In the genomic region with DNA sequence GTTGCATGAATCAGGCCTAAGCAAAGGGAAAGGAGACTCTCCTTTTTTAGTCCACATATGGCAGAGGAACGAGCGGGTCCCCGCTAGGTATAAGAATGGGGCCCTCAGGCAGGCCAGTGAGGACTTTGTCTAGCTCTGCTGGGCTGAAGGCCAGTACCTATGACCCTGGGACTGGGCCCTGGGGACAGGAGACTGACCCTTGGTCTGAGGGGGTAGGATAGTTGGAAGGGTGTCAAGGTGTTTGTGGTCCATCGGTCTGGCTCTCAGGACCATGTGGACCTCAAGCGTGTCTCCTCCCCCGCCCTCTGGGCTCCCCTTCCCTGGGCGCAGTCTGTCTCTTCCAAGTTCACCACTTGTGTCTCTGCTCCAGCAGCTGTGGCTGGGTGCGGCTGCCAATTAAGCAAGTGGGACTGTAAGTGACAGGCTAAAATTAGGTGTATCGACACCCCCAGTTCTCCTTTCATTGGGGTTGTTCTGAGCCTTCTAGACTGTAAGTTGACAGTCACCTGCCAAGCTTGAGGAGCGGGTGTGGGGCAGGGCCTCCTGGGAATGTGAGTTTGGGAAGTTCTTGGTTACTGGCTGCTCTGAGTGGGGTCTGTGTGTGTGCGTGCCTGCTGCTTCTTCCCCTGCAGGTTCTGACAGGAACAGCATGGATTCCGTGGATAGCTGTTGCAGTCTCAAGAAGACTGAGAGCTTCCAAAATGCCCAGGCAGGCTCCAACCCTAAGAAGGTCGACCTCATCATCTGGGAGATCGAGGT, we compare ENCODE assay signal across 10 cellular contexts. TPM values are rescaled to one million over a fixed set of nuclear protein-coding genes. Genes with fewer than 3 reads are reported as not detected.
DNase-seq lines count a peak whose midpoint lies in the region; ATAC-seq, FAIRE-seq and TF ChIP-seq lines count a peak whose summit lies in the region.
"Had no signal": no experiment of that assay in that cellular context is flagged by ENCODE, and none has a peak within 500 bp of the region (broad histone marks: within the 10 kb centered on the region; RNA-seq: fewer than 3 reads in every experiment).

No MANE protein-coding gene starts in this region.

- TF ChIP-seq CTCF in bronchial epithelial cell (IDR thresholded peaks at IDR 0.05; ENCODE audit: insufficient read depth, low read length, severe bottlenecking) (peak; percentile 20), stomach (IDR thresholded peaks at IDR 0.05) (no peak)

- no peaks in the 10 kb centered on the region for H3K27me3 ChIP-seq in bronchial epithelial cell (ENCODE audit: control insufficient read depth, insufficient read depth, low read length)
- no peaks in the 10 kb centered on the region for H3K27me3 ChIP-seq in stomach

- FAIRE-seq in HTR-8/SVneo (lab: Jason Lieb, UNC) (peak; percentile 26), bronchial epithelial cell (lab: Jason Lieb, UNC) (no peak)

- intact Hi-C loops in stomach (cut with DNase I; ENCODE audit: low total_unique reads): no loop called here

- DNase-seq in HTR-8/SVneo (ENCODE audit: insufficient read length, low spot score) (no peak), bronchial epithelial cell (ENCODE audit: low read depth) (peak; percentile 40), iPS-NIHi11 (ENCODE audit: low spot score) (peak; percentile 51), stomach (no peak), RKO (ENCODE audit: low spot score) (no peak), mucosa of gallbladder (ENCODE audit: low spot score) (no peak)
- DNase-seq: NCI-H1092 treated with DMSO at 0.1 percent for 48 hours, occipital lobe had no signal

- no peaks in the 10 kb centered on the region for H3K9me3 ChIP-seq in stomach

- no peak for TF ChIP-seq EP300 in stomach (IDR thresholded peaks at IDR 0.05)

- H3K4me3 ChIP-seq in bronchial epithelial cell (ENCODE audit: low read depth, low read length) (no peak overlapping the region), stomach (no peak overlapping the region)

- TF ChIP-seq POLR2A in stomach (IDR thresholded peaks at IDR 0.05): no peak

- peaks cover 11% of the 10 kb centered on the region for H3K36me3 ChIP-seq in bronchial epithelial cell (ENCODE audit: control insufficient read depth, insufficient read depth, low read length)
- H3K36me3 ChIP-seq in stomach: peaks cover 21 to 61% (median 60%) of the 10 kb centered on the region in 4 donors

- ATAC-seq in GM18517 (IDR thresholded peaks at IDR 0.05; ENCODE audit: unreplicated experiment) (no peak), esophagus mucosa (no peak)

- H3K4me1 ChIP-seq in stomach: peaks cover 43 to 74% (median 62%) of the 10 kb centered on the region in 4 donors

- WGBS in stomach, 5 donors: 69 to 85% (median 77%) methylated on average over 14 of the region's 14 CpGs

- H3K27ac ChIP-seq in stomach: peak overlapping the region in 4 of 5 donors; percentile 69 to 81 (median 76)

RNA-seq across cellular contexts. Expression of a gene that starts 24.5 kb away (rescaled TPM):
- total RNA-seq in bronchial epithelial cell (20.4 and 30.0 TPM in 2 replicates), stomach (100 to 1,000 TPM in 3 of 5 donors, 10 to 100 TPM in 2; 49.6 to 348 (median 127) TPM), mucosa of gallbladder (67.5 TPM), esophagus mucosa (29.9 TPM)
- 10 to 100 TPM in 1 of 3 donors, 1 to 10 TPM in 2; 6.6 to 26.2 (median 8.2) TPM for polyA plus RNA-seq in stomach

Comparison
In these comparisons a context has a peak if more than half of its experiments do, and no peak if none do; other contexts are left out.
1. DNase-seq: peak in bronchial epithelial cell (single experiment) and iPS-NIHi11 (single experiment); none in HTR-8/SVneo (single experiment), stomach (single experiment), RKO (single experiment) and mucosa of gallbladder (single experiment).